ENCODE assay signal across 9 cellular contexts in genomic region chr14:28785096-28785952, GRCh38. TPM values are rescaled to one million over a fixed set of nuclear protein-coding genes. Genes with fewer than 3 reads are reported as not detected.
A peak's percentile ranks its signal among the peaks of the same experiment; 100 is the strongest.
DNase-seq lines count a peak whose midpoint lies in the region; ATAC-seq, FAIRE-seq and TF ChIP-seq lines count a peak whose summit lies in the region.
"Had no signal": no experiment of that assay in that cellular context is flagged by ENCODE, and none has a peak within 500 bp of the region (broad histone marks: within the 10 kb centered on the region; RNA-seq: fewer than 3 reads in every experiment).

No MANE protein-coding gene starts in this region.

- intact Hi-C loops in heart right ventricle (cut with DNase I) = no loop called here
- intact Hi-C loops in Right ventricle myocardium superior (cut with DNase I) = no loop called here
- intact Hi-C loops in kidney (cut with DNase I) = no loop called here

- H3K9me3 ChIP-seq in heart right ventricle = peaks cover 0 to 2% (median 0%) of the 10 kb centered on the region in 11 donors
- no peaks in the 10 kb centered on the region for H3K9me3 ChIP-seq in adipocyte (ENCODE audit: control insufficient read depth, low read length)
- H3K9me3 ChIP-seq in kidney (ENCODE audit: control insufficient read depth in 1 of 2, low read length in 2 of 2) = no peaks in the 10 kb centered on the region

- DNase-seq in heart right ventricle (no peak), Right ventricle myocardium superior (no peak), adipocyte (ENCODE audit: low read depth) (peak; percentile 46), kidney (peak; percentile 71), urothelium cell line (ENCODE audit: low spot score) (peak; percentile 85), activated gamma-delta T cell (lab: John Stamatoyannopoulos, UW) (no peak), GOT3 (lab: John Stamatoyannopoulos, UW) (no peak)

- H3K36me3 ChIP-seq in heart right ventricle = no peaks in the 10 kb centered on the region
- H3K36me3 ChIP-seq in adipocyte (ENCODE audit: control insufficient read depth, insufficient read depth, low read length, severe bottlenecking) = no peaks in the 10 kb centered on the region
- H3K36me3 ChIP-seq in kidney (ENCODE audit: control insufficient read depth in 1 of 2, insufficient read depth in 2 of 2, low read length in 2 of 2) = no peaks in the 10 kb centered on the region

- FAIRE-seq in kidney (lab: Jason Lieb, UNC) = no peak
- FAIRE-seq in urothelium cell line (lab: Jason Lieb, UNC) = no peak

- 1 to 4% methylated on average over 59 to 62 of the region's 62 CpGs for WGBS in heart right ventricle, 2 donors

- H3K4me3 ChIP-seq in heart right ventricle = peak overlapping the region in 7 of 10 donors; percentile 1 to 29 (median 24)
- peak overlapping the region; percentile 73 for H3K4me3 ChIP-seq in adipocyte (ENCODE audit: low read length)
- H3K4me3 ChIP-seq in kidney (ENCODE audit: low read length in 2 of 2) = no peak overlapping the region

- H3K9ac ChIP-seq in adipocyte (ENCODE audit: low read length) (no peak overlapping the region), kidney (ENCODE audit: low read length in 2 of 2) (no peak overlapping the region)

- no peak for TF ChIP-seq CTCF in heart right ventricle (IDR thresholded peaks at IDR 0.05)
- no peak for TF ChIP-seq CTCF in kidney (IDR thresholded peaks at IDR 0.05; ENCODE audit: borderline replicate concordance, extremely low read depth, insufficient read depth)

- H3K4me1 ChIP-seq in heart right ventricle (peaks cover 0 to 11% (median 9%) of the 10 kb centered on the region in 9 donors), adipocyte (ENCODE audit: control insufficient read depth, insufficient read depth, low read length) (peaks cover 11% of the 10 kb centered on the region), kidney (ENCODE audit: control insufficient read depth in 1 of 2, insufficient read depth in 1 of 2, low read depth in 1 of 2, low read length in 2 of 2) (no peaks in the 10 kb centered on the region)

- H3K27me3 ChIP-seq in heart right ventricle (peaks cover 0 to 82% (median 66%) of the 10 kb centered on the region in 7 donors), adipocyte (replicated peaks; ENCODE audit: control insufficient read depth, insufficient read depth, low read length) (peaks cover 58% of the 10 kb centered on the region)

- no peak overlapping the region for H3K27ac ChIP-seq in heart right ventricle
- H3K27ac ChIP-seq in kidney (ENCODE audit: low read depth in 2 of 2, low read length in 2 of 2) = no peak overlapping the region

- ATAC-seq in heart right ventricle = no peak
- no peak for ATAC-seq in Right ventricle myocardium superior (ENCODE audit: poor library complexity)
- no peak for ATAC-seq in GM21526 (IDR thresholded peaks at IDR 0.05; ENCODE audit: low FRiP score, unreplicated experiment)

RNA-seq across cellular contexts. Expression of gene FOXG1, which starts 18.7 kb away (rescaled TPM):
- total RNA-seq in heart right ventricle (not detected), Right ventricle myocardium superior (not detected), kidney (not detected)
- polyA plus RNA-seq in heart right ventricle (not detected), kidney (ENCODE audit: insufficient read depth, low read depth, low replicate concordance) (not detected)
- total RNA-seq: dermis microvascular lymphatic vessel endothelial cell had no signal

Comparison
In these comparisons a context has a peak if more than half of its experiments do, and no peak if none do; other contexts are left out.
1. DNase-seq: peak in adipocyte (single experiment), kidney (single experiment) and urothelium cell line (single experiment); none in heart right ventricle (0 of 2), Right ventricle myocardium superior (single experiment), activated gamma-delta T cell (single experiment) and GOT3 (single experiment).
2. H3K4me3 ChIP-seq: peak in heart right ventricle (7 of 10) and adipocyte (single experiment); none in kidney (0 of 2).